ENCODE assay signal across 27 cellular contexts in genomic region chr12:123580772-123581171, GRCh38.
"Had no signal": no experiment of that assay in that cellular context is flagged by ENCODE, and none has a peak within 500 bp of the region (broad histone marks: within the 10 kb centered on the region; RNA-seq: fewer than 3 reads in every experiment).

No MANE protein-coding gene starts in this region.

- H3K36me3 ChIP-seq: brain microvascular endothelial cell, neutrophil, ovary, prostate gland, right atrium auricular region, thoracic aorta had no signal

- FAIRE-seq: colon, TTC549 had no signal

- H3K36me3 Mint-ChIP-seq: memory B cell had no signal

- H3K4me3 Mint-ChIP-seq: activated CD4-positive, alpha-beta T cell treated with anti-CD3 and anti-CD28 coated beads, Interleukin-2, amount 10 ng/mL, durations not matched to agents 7 days and 5 days; activated naive CD4-positive, alpha-beta T cell treated with anti-CD3 and anti-CD28 coated beads for 36 hours; memory B cell; natural killer cell treated with Interleukin-12 subunit alpha and Interleukin-12 subunit beta and Interleukin-15 and Interleukin-18, amount 100 ng/mL, for 72 hours; type B pancreatic cell had no signal

- H3K27me3 Mint-ChIP-seq: activated CD4-positive, alpha-beta T cell treated with anti-CD3 and anti-CD28 coated beads, Interleukin-2, amount 10 ng/mL, durations not matched to agents 7 days and 5 days; effector memory CD8-positive, alpha-beta T cell; memory B cell; natural killer cell treated with Interleukin-12 subunit alpha and Interleukin-12 subunit beta and Interleukin-15 and Interleukin-18, amount 100 ng/mL, for 72 hours; type B pancreatic cell had no signal

- H3K9me3 ChIP-seq: neutrophil, ovary, prostate gland, right atrium auricular region, thoracic aorta had no signal

- H3K27me3 ChIP-seq: brain microvascular endothelial cell, dorsolateral prefrontal cortex, heart left ventricle, neutrophil, ovary, right atrium auricular region, spleen had no signal

- DNase-seq: activated CD4-positive, alpha-beta T cell treated with anti-CD3 and anti-CD28 coated beads, Interleukin-2, amount 10 ng/mL, durations not matched to agents 7 days and 5 days; activated CD4-positive, CD25-positive, alpha-beta regulatory T cell treated with anti-CD3 and anti-CD28 coated beads, Interleukin-2, amount 50 U/mL, for 72 hours; activated CD8-positive, alpha-beta memory T cell treated with anti-CD3 and anti-CD28 coated beads for 24 hours; activated CD8-positive, alpha-beta memory T cell treated with anti-CD3 and anti-CD28 coated beads, Interleukin-2, amount 50 U/mL, for 4 hours; activated naive CD4-positive, alpha-beta T cell treated with anti-CD3 and anti-CD28 coated beads for 36 hours; activated T-cell treated with anti-CD3 and anti-CD28 coated beads, Interleukin-2, amount 50 U/mL, for 48 hours; brain microvascular endothelial cell; central memory CD4-positive, alpha-beta T cell; dorsolateral prefrontal cortex; effector memory CD8-positive, alpha-beta T cell; islet precursor cell; left cardiac atrium; ovary; spleen; stimulated activated CD4-positive, alpha-beta T cell treated with anti-CD3 and anti-CD28 coated beads, Interleukin-4, amount 100 ng/mL, for 1 hour; stimulated activated naive CD4-positive, alpha-beta T cell; WERI-Rb-1 had no signal

- ATAC-seq: effector memory CD8-positive, alpha-beta T cell; left cardiac atrium; natural killer cell treated with Interleukin-12 subunit alpha and Interleukin-12 subunit beta and Interleukin-15 and Interleukin-18, amount 100 ng/mL, for 72 hours had no signal

- H3K9me3 Mint-ChIP-seq: activated CD4-positive, alpha-beta T cell treated with anti-CD3 and anti-CD28 coated beads, Interleukin-2, amount 10 ng/mL, durations not matched to agents 7 days and 5 days; activated naive CD4-positive, alpha-beta T cell treated with anti-CD3 and anti-CD28 coated beads for 36 hours; effector memory CD8-positive, alpha-beta T cell; memory B cell; natural killer cell treated with Interleukin-12 subunit alpha and Interleukin-12 subunit beta and Interleukin-15 and Interleukin-18, amount 100 ng/mL, for 72 hours; type B pancreatic cell had no signal

- H3K27ac ChIP-seq: brain microvascular endothelial cell, neutrophil, ovary, prostate gland, right atrium auricular region, thoracic aorta, WERI-Rb-1 had no signal

- H3K4me3 ChIP-seq: dorsolateral prefrontal cortex, heart left ventricle, ovary, prostate gland, right atrium auricular region, spleen, thoracic aorta had no signal

- H3K27ac Mint-ChIP-seq: activated CD4-positive, alpha-beta T cell treated with anti-CD3 and anti-CD28 coated beads, Interleukin-2, amount 10 ng/mL, durations not matched to agents 7 days and 5 days; activated naive CD4-positive, alpha-beta T cell treated with anti-CD3 and anti-CD28 coated beads for 36 hours; memory B cell; natural killer cell treated with Interleukin-12 subunit alpha and Interleukin-12 subunit beta and Interleukin-15 and Interleukin-18, amount 100 ng/mL, for 72 hours; type B pancreatic cell had no signal
